11 cellular contexts compared by ENCODE assay signal in the genomic region with DNA sequence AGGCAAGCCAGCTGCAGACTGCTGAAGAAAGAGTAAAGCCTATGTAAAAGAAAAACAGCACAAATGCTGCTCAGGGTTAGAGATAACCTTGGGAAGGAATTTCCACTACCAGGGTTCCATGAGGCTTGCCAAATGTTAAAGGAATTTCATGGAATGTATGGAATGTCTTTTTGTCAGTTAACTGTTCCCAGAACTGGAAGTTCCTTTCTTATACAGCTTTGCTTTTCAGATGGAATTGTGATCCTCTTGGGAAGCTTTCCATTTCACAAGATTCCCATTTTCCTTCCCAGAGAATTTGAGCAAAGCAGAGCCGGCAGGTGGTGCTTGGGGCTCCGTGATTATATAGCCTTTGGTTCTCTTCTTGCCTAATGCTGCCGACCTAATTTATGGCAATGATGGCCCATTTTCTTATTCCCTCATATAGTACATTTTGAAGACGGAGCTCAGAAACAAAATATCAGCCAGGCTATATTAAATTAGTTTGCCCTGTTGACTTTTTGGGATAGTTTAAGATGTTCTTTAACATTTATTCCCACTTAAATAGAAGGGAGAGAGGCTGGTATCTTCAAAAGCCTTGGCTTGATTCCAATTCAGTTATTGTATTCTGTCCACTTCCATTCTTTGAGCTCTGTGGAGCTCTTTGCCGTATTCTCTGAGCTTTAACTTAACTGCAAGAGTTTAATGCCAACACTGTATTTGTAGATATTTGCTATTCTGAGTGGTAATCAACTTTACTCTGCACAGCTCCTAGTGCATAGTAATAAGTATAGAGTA.
DNase-seq lines count a peak whose midpoint lies in the region; ATAC-seq, FAIRE-seq and TF ChIP-seq lines count a peak whose summit lies in the region.
"Had no signal": no experiment of that assay in that cellular context is flagged by ENCODE, and none has a peak within 500 bp of the region (broad histone marks: within the 10 kb centered on the region; RNA-seq: fewer than 3 reads in every experiment).

No MANE protein-coding gene starts in this region.

- H4K20me1 ChIP-seq in endothelial cell of umbilical vein (replicated peaks; ENCODE audit: control insufficient read depth, extremely low read depth, insufficient read depth, low read length) = no peaks in the 10 kb centered on the region

- BruUV-seq in endothelial cell of umbilical vein (replicated peaks; lab: Mats Ljungman, UMichigan) = TSS peak; percentile 64

- no peaks in the 10 kb centered on the region for H3K36me3 ChIP-seq in endothelial cell of umbilical vein (ENCODE audit: control insufficient read depth in 2 of 2, extremely low read depth in 1 of 2, insufficient read depth in 2 of 2, low read length in 2 of 2)
- no peaks in the 10 kb centered on the region for H3K36me3 ChIP-seq in naive thymus-derived CD4-positive, alpha-beta T cell (ENCODE audit: control insufficient read depth in 2 of 3, insufficient read depth in 3 of 3, low read length in 3 of 3)

- peaks cover 9% of the 10 kb centered on the region for H3K36me3 Mint-ChIP-seq in nephron (ENCODE audit: low read depth)
- H3K36me3 Mint-ChIP-seq in naive thymus-derived CD4-positive, alpha-beta T cell = peaks cover 0 to 2% (median 0%) of the 10 kb centered on the region in 5 donors

- dilution Hi-C loops in endothelial cell of umbilical vein (cut with MboI; ENCODE audit: extremely low pct_ligation_motif_present, low sequenced_read_pairs) = no loop called here

- peak overlapping the region; percentile 95 for H3K4me2 ChIP-seq in endothelial cell of umbilical vein (ENCODE audit: insufficient read depth, low read length)

- H3K4me1 Mint-ChIP-seq in nephron = peaks cover 36% of the 10 kb centered on the region
- H3K4me1 Mint-ChIP-seq in naive thymus-derived CD4-positive, alpha-beta T cell = peaks cover 6 to 17% (median 11%) of the 10 kb centered on the region in 7 donors

- peak overlapping the region; percentile 68 for H2AFZ ChIP-seq in endothelial cell of umbilical vein (ENCODE audit: low read depth, low read length)

- no peaks in the 10 kb centered on the region for H3K9me1 ChIP-seq in endothelial cell of umbilical vein (replicated peaks; ENCODE audit: control insufficient read depth, extremely low read depth, insufficient read depth, low read length)

- peak overlapping the region in 1 of 3 experiments; percentile 8 for H3K4me3 Mint-ChIP-seq in nephron
- H3K4me3 Mint-ChIP-seq in naive thymus-derived CD4-positive, alpha-beta T cell = no peak overlapping the region

- peak; percentile 47 for TF ChIP-seq POLR2A in endothelial cell of umbilical vein (IDR thresholded peaks at IDR 0.05; ENCODE audit: low read depth, low read length)

- no peaks in the 10 kb centered on the region for H3K27me3 ChIP-seq in endothelial cell of umbilical vein (ENCODE audit: control insufficient read depth in 2 of 2, insufficient read depth in 2 of 2, low read length in 2 of 2)
- H3K27me3 ChIP-seq in naive thymus-derived CD4-positive, alpha-beta T cell (ENCODE audit: control insufficient read depth in 2 of 2, insufficient read depth in 2 of 2, low read length in 2 of 2) = no peaks in the 10 kb centered on the region

- peak overlapping the region; percentile 64 to 80 (median 75) for H3K27ac Mint-ChIP-seq in nephron
- no peak overlapping the region for H3K27ac Mint-ChIP-seq in naive thymus-derived CD4-positive, alpha-beta T cell

- no peaks in the 10 kb centered on the region for H3K9me3 Mint-ChIP-seq in nephron
- H3K9me3 Mint-ChIP-seq in naive thymus-derived CD4-positive, alpha-beta T cell = no peaks in the 10 kb centered on the region

- POLR2A ChIA-PET in endothelial cell of umbilical vein (lab: Charles Lee) = interaction anchor here (0.6 to 1.4 kb wide), 4 partner anchors 16 to 163 kb away, joined by 3 to 6 read pairs (median 4); no protein-coding TSS in a partner anchor
- POLR2A ChIA-PET in naive thymus-derived CD4-positive, alpha-beta T cell (lab: Charles Lee) = interaction anchor here (0.8 kb wide), 1 partner anchor 16 kb away, joined by 3 read pairs; no protein-coding TSS in a partner anchor

- peaks cover 48% of the 10 kb centered on the region for H3K4me1 ChIP-seq in endothelial cell of umbilical vein (ENCODE audit: control insufficient read depth, extremely low read depth, insufficient read depth, low read length)
- peaks cover 0 to 6% of the 10 kb centered on the region in 2 donors for H3K4me1 ChIP-seq in naive thymus-derived CD4-positive, alpha-beta T cell (ENCODE audit: control insufficient read depth in 2 of 2, insufficient read depth in 2 of 2, low read length in 2 of 2)

- no peak for ATAC-seq in GM18907 (IDR thresholded peaks at IDR 0.05; ENCODE audit: unreplicated experiment)
- ATAC-seq in naive thymus-derived CD4-positive, alpha-beta T cell = no peak

- H3K9ac ChIP-seq in endothelial cell of umbilical vein (replicated peaks; ENCODE audit: extremely low read depth, insufficient read depth, low read length) = peak overlapping the region; percentile 81

- peak in 1 of 2 donors; percentile 19 for TF ChIP-seq CTCF in endothelial cell of umbilical vein (IDR thresholded peaks at IDR 0.05; ENCODE audit: extremely low read depth in 1 of 2, insufficient read depth in 1 of 2, low read depth in 1 of 2, low read length in 2 of 2)
- peak in 1 of 3 experiments; percentile 9 for TF ChIP-seq CTCF in nephron (IDR thresholded peaks at IDR 0.05; ENCODE audit: unreplicated experiment in 3 of 3)

- no peaks in the 10 kb centered on the region for H3K9me3 ChIP-seq in endothelial cell of umbilical vein (replicated peaks; ENCODE audit: control insufficient read depth, insufficient read depth, low read length)
- H3K9me3 ChIP-seq in naive thymus-derived CD4-positive, alpha-beta T cell (ENCODE audit: control insufficient read depth in 2 of 3, low read length in 3 of 3) = no peaks in the 10 kb centered on the region

- H3K27me3 Mint-ChIP-seq in nephron (ENCODE audit: low read depth) = no peaks in the 10 kb centered on the region
- no peaks in the 10 kb centered on the region for H3K27me3 Mint-ChIP-seq in naive thymus-derived CD4-positive, alpha-beta T cell

- peak; percentile 6 for DNase-seq in Daoy (ENCODE audit: low read depth)
- peak; percentile 87 for DNase-seq in NCI-H226
- DNase-seq in endothelial cell of umbilical vein (ENCODE audit: low read depth, low spot score) = peak; percentile 90
- no peak for DNase-seq in HT-29 (ENCODE audit: low spot score)
- DNase-seq in MV-4-11 (lab: John Stamatoyannopoulos, UW) = no peak
- no peak for DNase-seq in naive thymus-derived CD4-positive, alpha-beta T cell
- DNase-seq: activated CD4-positive, CD25-positive, alpha-beta regulatory T cell; NCI-H187 treated with DMSO at 0.1 percent for 48 hours had no signal

- CTCF ChIA-PET in endothelial cell of umbilical vein (lab: Charles Lee) = interaction anchor here (0.6 to 3.2 kb wide), 25 partner anchors 8 to 239 kb away, joined by 3 to 55 read pairs (median 5); partner anchors contain the start of gene PHLPP1
- CTCF ChIA-PET in naive thymus-derived CD4-positive, alpha-beta T cell (lab: Charles Lee) = no interaction called here

- H3K79me2 ChIP-seq in endothelial cell of umbilical vein (ENCODE audit: control insufficient read depth, insufficient read depth, low read length) = no peaks in the 10 kb centered on the region

- intact Hi-C loops in endothelial cell of umbilical vein (cut with micrococcal nuclease) = loop anchor here (2.0 to 10.0 kb wide), 4 partner anchors 19 to 423 kb away; partner anchors contain the start of gene PHLPP1
- intact Hi-C loops in naive thymus-derived CD4-positive, alpha-beta T cell (cut with micrococcal nuclease) = no loop called here

- H3K4me3 ChIP-seq in endothelial cell of umbilical vein (replicated peaks in 1 of 3; ENCODE audit: insufficient read depth in 1 of 3, low read depth in 1 of 3, low read length in 3 of 3) = peak overlapping the region in 2 of 3 experiments; percentile 8 to 57
- H3K4me3 ChIP-seq in naive thymus-derived CD4-positive, alpha-beta T cell (ENCODE audit: low read length) = no peak overlapping the region

- H3K27ac ChIP-seq in endothelial cell of umbilical vein (ENCODE audit: insufficient read depth, low read depth, low read length) = peak overlapping the region; percentile 96
- no peak overlapping the region for H3K27ac ChIP-seq in naive thymus-derived CD4-positive, alpha-beta T cell (ENCODE audit: low read depth, low read length)

- peak; percentile 76 for FAIRE-seq in endothelial cell of umbilical vein (lab: Jason Lieb, UNC)
- FAIRE-seq: bronchial epithelial cell had no signal

TF ChIP-seq in endothelial cell of umbilical vein, 7 proteins besides CTCF, POLR2A, EP300 and RAD21:
- TF ChIP-seq, protein P1, sequence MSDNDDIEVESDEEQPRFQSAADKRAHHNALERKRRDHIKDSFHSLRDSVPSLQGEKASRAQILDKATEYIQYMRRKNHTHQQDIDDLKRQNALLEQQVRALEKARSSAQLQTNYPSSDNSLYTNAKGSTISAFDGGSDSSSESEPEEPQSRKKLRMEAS (IDR thresholded peaks at IDR 0.05; ENCODE audit: insufficient read depth, insufficient read length) = no peak
- TF ChIP-seq JUN (IDR thresholded peaks at IDR 0.05; ENCODE audit: borderline replicate concordance, insufficient read depth, insufficient read length, low read depth) = peak; percentile 41
- TF ChIP-seq FOS (IDR thresholded peaks at IDR 0.05; ENCODE audit: borderline replicate concordance, insufficient read depth, low read length) = no peak
- no peak for TF ChIP-seq GATA2 (IDR thresholded peaks at IDR 0.05; ENCODE audit: insufficient read depth, insufficient read length, low read depth, low read length)
- TF ChIP-seq POLR2AphosphoS5 (IDR thresholded peaks at IDR 0.05; ENCODE audit: insufficient read depth, low read depth, low read length) = peak; percentile 65
- TF ChIP-seq EZH2 (IDR thresholded peaks at IDR 0.05; ENCODE audit: borderline replicate concordance, low read depth, low read length, severe bottlenecking) = no peak
- TF ChIP-seq MYC (IDR thresholded peaks at IDR 0.05; ENCODE audit: low read depth, low read length) = no peak
TF ChIP-seq in endothelial cell of umbilical vein: peak in this region for 2.

Comparison
In these comparisons a context has a peak if more than half of its experiments do, and no peak if none do; other contexts are left out.
1. DNase-seq: peak in Daoy (single experiment), NCI-H226 (single experiment) and endothelial cell of umbilical vein (single experiment); none in HT-29 (single experiment), MV-4-11 (single experiment) and naive thymus-derived CD4-positive, alpha-beta T cell (0 of 9).
2. H3K27ac Mint-ChIP-seq: peak in nephron (3 of 3); none in naive thymus-derived CD4-positive, alpha-beta T cell (0 of 9).